Comparison of ENCODE assay signal across 8 cellular contexts in the genomic region with DNA sequence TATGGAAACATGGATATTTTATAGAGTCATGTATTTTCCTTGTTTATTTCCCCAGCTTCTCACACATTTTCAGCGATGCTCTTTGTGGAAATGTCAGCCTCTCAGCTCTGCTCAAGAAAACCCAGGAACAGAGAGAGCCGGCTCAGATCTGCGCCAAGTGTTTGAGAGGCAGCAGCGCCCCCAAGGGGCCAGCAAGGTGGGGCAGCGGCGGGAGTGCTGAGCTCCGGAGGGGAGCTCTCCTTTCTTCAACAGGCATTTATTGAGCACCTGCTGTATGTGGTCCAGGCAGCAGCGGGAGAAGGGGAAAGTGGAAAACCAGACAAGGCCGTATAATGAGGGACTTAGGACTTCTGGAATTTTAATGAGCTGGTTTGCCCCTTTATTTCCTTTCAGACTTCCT.
DNase-seq lines count a peak whose midpoint lies in the region; FAIRE-seq and TF ChIP-seq lines count a peak whose summit lies in the region.

No MANE protein-coding gene starts in this region.

- H3K9me3 Mint-ChIP-seq in neural progenitor cell, result no peaks in the 10 kb centered on the region

- DNase-seq in NB4 (ENCODE audit: low read depth) (peak; percentile 40), neural progenitor cell (ENCODE audit: low spot score) (peak; percentile 80), NK-92 (lab: John Stamatoyannopoulos, UW; ENCODE audit: unreplicated experiment) (no peak), GM19239 (ENCODE audit: insufficient read length, low spot score) (no peak), NCI-H146 (lab: John Stamatoyannopoulos, UW) (no peak), Peyer's patch (no peak)
- DNase-seq in activated T-helper 9 cell treated with anti-CD3 and anti-CD28 coated beads, Interleukin-2, amount 50 U/mL, for 16 hours (ENCODE audit: low read depth), result peak; percentile 4

- H3F3A ChIP-seq in neural progenitor cell (ENCODE audit: low read depth), result peaks cover 6% of the 10 kb centered on the region

- H3K27me3 ChIP-seq in BLaER1 (no peaks in the 10 kb centered on the region), neural progenitor cell (no peaks in the 10 kb centered on the region), Peyer's patch (no peaks in the 10 kb centered on the region)

- H3K27ac Mint-ChIP-seq in neural progenitor cell, result no peak overlapping the region

- H3K27me3 Mint-ChIP-seq in neural progenitor cell (ENCODE audit: insufficient read depth, low read depth), result peaks cover 2% of the 10 kb centered on the region

- no peak for FAIRE-seq in GM19239 (lab: Jason Lieb, UNC)

- TF ChIP-seq POLR2A in NB4 (IDR thresholded peaks at IDR 0.05; ENCODE audit: extremely low read depth, insufficient read length) (no peak), Peyer's patch (IDR thresholded peaks at IDR 0.05) (no peak)

- H3K4me1 ChIP-seq in BLaER1 (peaks cover 35% of the 10 kb centered on the region), neural progenitor cell (peaks cover 22% of the 10 kb centered on the region), Peyer's patch (no peaks in the 10 kb centered on the region)

- TF ChIP-seq CTCF in NB4 (IDR thresholded peaks at IDR 0.05; ENCODE audit: low read depth, low read length) (peak; percentile 70), neural progenitor cell (IDR thresholded peaks at IDR 0.05) (peak; percentile 90), Peyer's patch (IDR thresholded peaks at IDR 0.05) (peak in 1 of 6 experiments; percentile 5)

- H3K79me2 ChIP-seq in neural progenitor cell (ENCODE audit: low read depth), result no peaks in the 10 kb centered on the region

- H3K9ac ChIP-seq in BLaER1 (no peak overlapping the region), neural progenitor cell (no peak overlapping the region)

- H3K27ac ChIP-seq in BLaER1, result no peak overlapping the region
- no peak overlapping the region for H3K27ac ChIP-seq in neural progenitor cell
- no peak overlapping the region for H3K27ac ChIP-seq in Peyer's patch

- H3K9me3 ChIP-seq in BLaER1 (no peaks in the 10 kb centered on the region), neural progenitor cell (ENCODE audit: low read depth) (no peaks in the 10 kb centered on the region), Peyer's patch (no peaks in the 10 kb centered on the region)

- peaks cover 4% of the 10 kb centered on the region for H3K4me1 Mint-ChIP-seq in neural progenitor cell

- H3K4me2 ChIP-seq in BLaER1 (peak overlapping the region; percentile 7; the same call in 1 of the 2 replicates), neural progenitor cell (no peak overlapping the region)

- H2AFZ ChIP-seq in neural progenitor cell (replicated peaks), result no peak overlapping the region

- H3K36me3 ChIP-seq in BLaER1 (no peaks in the 10 kb centered on the region), neural progenitor cell (no peaks in the 10 kb centered on the region), Peyer's patch (no peaks in the 10 kb centered on the region)

- no peak overlapping the region for H3K4me3 ChIP-seq in BLaER1
- H3K4me3 ChIP-seq in NB4 (ENCODE audit: low read depth, low read length), result no peak overlapping the region
- H3K4me3 ChIP-seq in neural progenitor cell, result no peak overlapping the region
- no peak overlapping the region for H3K4me3 ChIP-seq in Peyer's patch

- no peaks in the 10 kb centered on the region for H3K36me3 Mint-ChIP-seq in neural progenitor cell

- H3K4me3 Mint-ChIP-seq in neural progenitor cell, result no peak overlapping the region

- no peaks in the 10 kb centered on the region for H4K20me1 ChIP-seq in BLaER1
- H4K20me1 ChIP-seq in neural progenitor cell (ENCODE audit: low read depth), result no peaks in the 10 kb centered on the region

Comparison
In these comparisons a context has a peak if more than half of its experiments do, and no peak if none do; other contexts are left out.
1. DNase-seq: peak in NB4 (single experiment), activated T-helper 9 cell treated with anti-CD3 and anti-CD28 coated beads, Interleukin-2, amount 50 U/mL, for 16 hours (single experiment) and neural progenitor cell (single experiment); none in NK-92 (single experiment), GM19239 (single experiment), NCI-H146 (single experiment) and Peyer's patch (0 of 3).